Comparison of ENCODE assay signal across 1 cellular context in the genomic region with DNA sequence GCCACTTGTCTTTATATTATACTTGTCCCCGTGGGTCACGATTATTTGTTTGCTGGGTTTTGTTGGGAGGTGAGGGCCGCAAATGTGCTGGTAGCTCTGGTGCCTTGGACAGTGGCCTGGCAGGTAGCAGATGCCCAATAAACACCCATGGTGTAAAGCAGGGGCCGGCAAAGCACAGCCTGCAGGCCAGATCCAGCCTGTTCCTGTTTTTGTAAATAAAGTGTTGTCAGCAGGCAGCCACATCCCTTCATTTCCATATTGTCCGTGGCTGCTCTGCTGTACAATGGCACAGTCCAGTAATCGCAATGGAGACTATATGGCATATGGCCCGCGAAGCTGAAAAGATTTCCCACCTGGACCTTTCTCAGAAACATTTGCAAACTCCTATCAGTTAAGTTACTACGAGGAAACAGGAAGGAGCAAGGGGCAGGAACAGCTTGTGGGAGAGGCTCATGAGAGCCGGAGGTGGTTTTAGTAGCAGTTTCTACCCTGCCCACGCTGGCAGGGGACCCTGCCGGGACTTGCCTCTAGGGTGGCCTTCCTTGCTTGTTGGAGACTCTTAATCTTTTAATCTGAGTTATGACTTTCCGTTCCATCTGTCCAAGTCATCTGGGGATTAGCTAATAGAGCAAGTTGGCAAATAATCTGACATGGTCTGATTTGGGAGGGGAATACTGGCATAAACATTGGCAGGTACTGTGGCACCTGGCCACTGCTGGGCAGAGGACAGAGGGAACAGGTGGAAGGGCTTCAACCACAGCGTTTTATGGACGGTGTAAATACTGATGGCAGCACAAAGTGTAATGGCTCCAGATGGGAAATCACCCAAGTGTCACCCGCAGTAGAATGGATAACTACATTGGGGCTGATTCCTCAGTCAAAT.
TF ChIP-seq lines count a peak whose summit lies in the region.

No MANE protein-coding gene starts in this region.

TF ChIP-seq in SK-N-SH, 30 proteins besides CTCF, POLR2A, EP300 and RAD21:
- TF ChIP-seq TCF12 (IDR thresholded peaks at IDR 0.05) (no peak), RFX5 (IDR thresholded peaks at IDR 0.05; ENCODE audit: low read length) (no peak), FOXM1 (IDR thresholded peaks at IDR 0.05; ENCODE audit: low read depth) (no peak), ELF1 (IDR thresholded peaks at IDR 0.05) (no peak), RCOR1 (IDR thresholded peaks at IDR 0.05; ENCODE audit: low read length) (no peak), POLR2AphosphoS5 (IDR thresholded peaks at IDR 0.05; ENCODE audit: low read depth, low read length) (no peak), NFIC (IDR thresholded peaks at IDR 0.05; ENCODE audit: borderline replicate concordance) (no peak), MXI1 (IDR thresholded peaks at IDR 0.05; ENCODE audit: low read depth, low read length) (no peak), EZH2phosphoT487 (IDR thresholded peaks at IDR 0.05; ENCODE audit: borderline replicate concordance, low read depth) (no peak), MEF2A (IDR thresholded peaks at IDR 0.05; ENCODE audit: borderline replicate concordance, low read depth) (no peak), TAF1 (IDR thresholded peaks at IDR 0.05; ENCODE audit: borderline replicate concordance, low read depth, low read length) (no peak)
- TF ChIP-seq, protein P1, sequence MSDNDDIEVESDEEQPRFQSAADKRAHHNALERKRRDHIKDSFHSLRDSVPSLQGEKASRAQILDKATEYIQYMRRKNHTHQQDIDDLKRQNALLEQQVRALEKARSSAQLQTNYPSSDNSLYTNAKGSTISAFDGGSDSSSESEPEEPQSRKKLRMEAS (IDR thresholded peaks at IDR 0.05; ENCODE audit: low read depth): no peak
- TF ChIP-seq, protein P2, sequence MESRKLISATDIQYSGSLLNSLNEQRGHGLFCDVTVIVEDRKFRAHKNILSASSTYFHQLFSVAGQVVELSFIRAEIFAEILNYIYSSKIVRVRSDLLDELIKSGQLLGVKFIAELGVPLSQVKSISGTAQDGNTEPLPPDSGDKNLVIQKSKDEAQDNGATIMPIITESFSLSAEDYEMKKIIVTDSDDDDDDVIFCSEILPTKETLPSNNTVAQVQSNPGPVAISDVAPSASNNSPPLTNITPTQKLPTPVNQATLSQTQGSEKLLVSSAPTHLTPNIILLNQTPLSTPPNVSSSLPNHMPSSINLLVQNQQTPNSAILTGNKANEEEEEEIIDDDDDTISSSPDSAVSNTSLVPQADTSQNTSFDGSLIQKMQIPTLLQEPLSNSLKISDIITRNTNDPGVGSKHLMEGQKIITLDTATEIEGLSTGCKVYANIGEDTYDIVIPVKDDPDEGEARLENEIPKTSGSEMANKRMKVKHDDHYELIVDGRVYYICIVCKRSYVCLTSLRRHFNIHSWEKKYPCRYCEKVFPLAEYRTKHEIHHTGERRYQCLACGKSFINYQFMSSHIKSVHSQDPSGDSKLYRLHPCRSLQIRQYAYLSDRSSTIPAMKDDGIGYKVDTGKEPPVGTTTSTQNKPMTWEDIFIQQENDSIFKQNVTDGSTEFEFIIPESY (IDR thresholded peaks at IDR 0.05; ENCODE audit: borderline replicate concordance, low read depth): no peak
